ENCODE assay signal across 9 cellular contexts in the genomic region with DNA sequence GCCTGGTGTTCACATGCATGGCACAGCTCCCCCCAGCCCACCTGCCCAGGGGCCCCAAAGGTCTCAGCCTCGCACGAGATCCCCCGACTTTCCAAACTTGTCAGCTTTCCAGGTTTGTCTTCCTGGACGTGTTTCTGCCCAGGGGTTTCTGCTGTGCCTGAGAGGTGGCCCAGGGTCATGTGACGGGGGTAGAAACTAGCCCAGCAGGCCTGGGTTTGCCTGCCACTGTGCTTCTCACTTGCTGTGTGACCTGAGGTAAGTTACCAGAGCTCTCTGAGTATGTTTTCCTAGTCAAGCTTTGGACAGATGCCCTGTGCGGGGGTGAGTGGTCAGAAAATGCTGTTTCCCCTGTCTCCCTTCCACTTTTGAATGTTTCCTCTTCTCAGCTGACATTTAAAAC. TPM values are rescaled to one million over a fixed set of nuclear protein-coding genes. Genes with fewer than 3 reads are reported as not detected.
"Had no signal": no experiment of that assay in that cellular context is flagged by ENCODE, and none has a peak within 500 bp of the region (broad histone marks: within the 10 kb centered on the region; RNA-seq: fewer than 3 reads in every experiment).

No MANE protein-coding gene starts in this region.

- DNase-seq: activated CD4-positive, alpha-beta T cell treated with anti-CD3 and anti-CD28 coated beads for 1 hour; activated gamma-delta T cell treated with Interleukin-2 at 50 U/mL for 16 hours; foreskin melanocyte; heart left ventricle; left ventricle myocardium inferior; thyroid gland had no signal

- H3K36me3 ChIP-seq: esophagus muscularis mucosa, heart left ventricle, left ventricle myocardium inferior, pancreas, thyroid gland had no signal

- ATAC-seq: activated CD8-positive, alpha-beta memory T cell treated with anti-CD3 and anti-CD28 coated beads, Interleukin-2, amount 10 ng/mL, durations not matched to agents 7 days and 5 days had no signal

- H3K27ac ChIP-seq: esophagus muscularis mucosa, heart left ventricle, left ventricle myocardium inferior, pancreas, thyroid gland had no signal

- H3K4me3 ChIP-seq: esophagus muscularis mucosa, heart left ventricle, left ventricle myocardium inferior, pancreas, thyroid gland had no signal

- H3K9me3 ChIP-seq: esophagus muscularis mucosa, heart left ventricle, left ventricle myocardium inferior, pancreas, thyroid gland had no signal

- H3K27me3 ChIP-seq: thyroid gland had no signal

- H3K4me1 ChIP-seq: pancreas had no signal

RNA-seq across cellular contexts. Expression of gene SHISAL1, which starts 38.3 kb away (rescaled TPM):
- total RNA-seq: activated CD8-positive, alpha-beta memory T cell treated with anti-CD3 and anti-CD28 coated beads, Interleukin-2, amount 10 ng/mL, durations not matched to agents 7 days and 5 days had no signal
